ENCODE assay signal across 2 cellular contexts in the genomic region with DNA sequence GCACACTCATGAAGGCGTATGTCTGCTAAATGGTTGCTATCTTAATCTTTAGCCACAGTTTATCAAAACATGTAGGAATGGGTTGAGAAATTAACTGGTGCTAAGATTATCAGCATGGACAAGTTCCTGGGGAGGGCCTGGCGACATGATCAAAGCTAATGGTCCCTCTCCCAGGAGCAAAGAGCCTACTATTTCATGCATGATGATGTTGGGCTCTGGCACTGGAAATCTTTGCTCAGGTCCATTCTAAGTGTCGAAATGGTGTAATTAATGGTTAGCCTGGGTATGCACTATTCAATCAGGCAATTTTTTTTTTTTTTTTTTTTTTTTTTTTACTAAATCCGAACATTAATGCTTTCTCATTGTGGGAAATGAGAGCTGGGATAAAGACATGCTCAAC.
A peak's percentile ranks its signal among the peaks of the same experiment; 100 is the strongest.
TF ChIP-seq lines count a peak whose summit lies in the region.

No MANE protein-coding gene starts in this region.

TF ChIP-seq in HEK293, 187 proteins besides CTCF, POLR2A, EP300 and RAD21 (continued from another document):
- no peak for TF ChIP-seq ZNF561 (tag by site-specific recombination; IDR thresholded peaks at IDR 0.05; ENCODE audit: borderline replicate concordance)
- TF ChIP-seq, protein P1, sequence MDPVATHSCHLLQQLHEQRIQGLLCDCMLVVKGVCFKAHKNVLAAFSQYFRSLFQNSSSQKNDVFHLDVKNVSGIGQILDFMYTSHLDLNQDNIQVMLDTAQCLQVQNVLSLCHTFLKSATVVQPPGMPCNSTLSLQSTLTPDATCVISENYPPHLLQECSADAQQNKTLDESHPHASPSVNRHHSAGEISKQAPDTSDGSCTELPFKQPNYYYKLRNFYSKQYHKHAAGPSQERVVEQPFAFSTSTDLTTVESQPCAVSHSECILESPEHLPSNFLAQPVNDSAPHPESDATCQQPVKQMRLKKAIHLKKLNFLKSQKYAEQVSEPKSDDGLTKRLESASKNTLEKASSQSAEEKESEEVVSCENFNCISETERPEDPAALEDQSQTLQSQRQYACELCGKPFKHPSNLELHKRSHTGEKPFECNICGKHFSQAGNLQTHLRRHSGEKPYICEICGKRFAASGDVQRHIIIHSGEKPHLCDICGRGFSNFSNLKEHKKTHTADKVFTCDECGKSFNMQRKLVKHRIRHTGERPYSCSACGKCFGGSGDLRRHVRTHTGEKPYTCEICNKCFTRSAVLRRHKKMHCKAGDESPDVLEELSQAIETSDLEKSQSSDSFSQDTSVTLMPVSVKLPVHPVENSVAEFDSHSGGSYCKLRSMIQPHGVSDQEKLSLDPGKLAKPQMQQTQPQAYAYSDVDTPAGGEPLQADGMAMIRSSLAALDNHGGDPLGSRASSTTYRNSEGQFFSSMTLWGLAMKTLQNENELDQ (tag by site-specific recombination; IDR thresholded peaks at IDR 0.05; ENCODE audit: low read depth) = no peak
- no peak for TF ChIP-seq MYNN (tag by site-specific recombination; IDR thresholded peaks at IDR 0.05; ENCODE audit: borderline replicate concordance)
- TF ChIP-seq PRDM4 (tag by site-specific recombination; IDR thresholded peaks at IDR 0.05) = no peak
- no peak for TF ChIP-seq GLIS1 (tag by site-specific recombination; IDR thresholded peaks at IDR 0.05)
- peak; percentile 77; the same call in 1 of the 2 replicates for TF ChIP-seq ZNF362 (tag by site-specific recombination; IDR thresholded peaks at IDR 0.05)
- TF ChIP-seq ZNF677 (tag by site-specific recombination; IDR thresholded peaks at IDR 0.05) = no peak
- TF ChIP-seq KLF1 (tag by site-specific recombination; IDR thresholded peaks at IDR 0.05) = no peak
- TF ChIP-seq ZNF449 (tag by site-specific recombination; IDR thresholded peaks at IDR 0.05) = peak; percentile 68; the same call in 1 of the 2 replicates

TF ChIP-seq in WTC11, 78 proteins besides CTCF, POLR2A, EP300 and RAD21 (continued from another document):
- TF ChIP-seq AR (CRISPR knock-in tag; IDR thresholded peaks at IDR 0.05) (no peak), NR2C2 (CRISPR knock-in tag; IDR thresholded peaks at IDR 0.05) (no peak), ZNF138 (CRISPR knock-in tag; conservative IDR thresholded peaks at IDR 0.05) (no peak), MYBL2 (CRISPR knock-in tag; IDR thresholded peaks at IDR 0.05) (no peak)
